ENCODE assay signal across 12 cellular contexts in genomic region chr1:9270290-9270900, GRCh38. TPM values are rescaled to one million over a fixed set of nuclear protein-coding genes. Genes with fewer than 3 reads are reported as not detected.
DNase-seq lines count a peak whose midpoint lies in the region; ATAC-seq and TF ChIP-seq lines count a peak whose summit lies in the region.
"Had no signal": no experiment of that assay in that cellular context is flagged by ENCODE, and none has a peak within 500 bp of the region (broad histone marks: within the 10 kb centered on the region; RNA-seq: fewer than 3 reads in every experiment).

No MANE protein-coding gene starts in this region.

- intact Hi-C loops in gastrocnemius medialis (cut with DNase I; ENCODE audit: low total_unique reads), result no loop called here

- H3K4me3 ChIP-seq in fibroblast of the aortic adventitia (ENCODE audit: low read depth, low read length) (no peak overlapping the region), gastrocnemius medialis (no peak overlapping the region), BE2C (ENCODE audit: low read depth, low read length) (no peak overlapping the region)
- H3K4me3 ChIP-seq: transverse colon had no signal

- peaks cover 29 to 31% of the 10 kb centered on the region in 2 donors for H3K4me1 ChIP-seq in gastrocnemius medialis
- H3K4me1 ChIP-seq in BE2C, result no peaks in the 10 kb centered on the region

- DNase-seq in NCI-H2196 (lab: John Stamatoyannopoulos, UW; ENCODE audit: unreplicated experiment) (peak; percentile 34), NCI-H2196 treated with DMSO at 0.1 percent for 48 hours (lab: John Stamatoyannopoulos, UW; ENCODE audit: unreplicated experiment) (no peak), NCI-H2227 treated with DMSO at 0.1 percent for 48 hours (lab: John Stamatoyannopoulos, UW) (peak; percentile 26), fibroblast of the aortic adventitia (ENCODE audit: low read depth) (peak; percentile 22), gastrocnemius medialis (peak; percentile 78 to 87), BE2C (no peak)
- DNase-seq: activated CD4-positive, alpha-beta T cell treated with anti-CD3 and anti-CD28 coated beads for 48 hours; activated naive CD4-positive, alpha-beta T cell; kidney glomerular epithelial cell; transverse colon had no signal

- no peak for TF ChIP-seq CTCF in fibroblast of the aortic adventitia (IDR thresholded peaks at IDR 0.05; ENCODE audit: insufficient read depth, low read length)
- no peak for TF ChIP-seq CTCF in gastrocnemius medialis (IDR thresholded peaks at IDR 0.05 in 4 of 5, conservative IDR thresholded peaks at IDR 0.05 in 1 of 5)
- no peak for TF ChIP-seq CTCF in BE2C (IDR thresholded peaks at IDR 0.05; ENCODE audit: low read depth, low read length)

- H3K36me3 ChIP-seq in gastrocnemius medialis (peaks cover 0 to 5% of the 10 kb centered on the region in 2 donors), BE2C (no peaks in the 10 kb centered on the region)

- in situ Hi-C loops in gastrocnemius medialis (cut with MboI; ENCODE audit: low sequenced_read_pairs in 4 of 4), result no loop called here

- H3K9me3 ChIP-seq in gastrocnemius medialis (no peaks in the 10 kb centered on the region), BE2C (no peaks in the 10 kb centered on the region)
- H3K9me3 ChIP-seq: transverse colon had no signal

- H3K27me3 ChIP-seq in gastrocnemius medialis (no peaks in the 10 kb centered on the region), BE2C (no peaks in the 10 kb centered on the region)
- H3K27me3 ChIP-seq: transverse colon had no signal

- ATAC-seq in gastrocnemius medialis (peak; percentile 61 to 63), GM19324 (IDR thresholded peaks at IDR 0.05; ENCODE audit: low FRiP score, unreplicated experiment) (no peak), GM18517 (IDR thresholded peaks at IDR 0.05; ENCODE audit: unreplicated experiment) (no peak)

- TF ChIP-seq POLR2A in gastrocnemius medialis (IDR thresholded peaks at IDR 0.05), result peak; percentile 9 to 22

- peak overlapping the region; percentile 16 to 64 (median 60) for H3K27ac ChIP-seq in gastrocnemius medialis
- H3K27ac ChIP-seq: transverse colon had no signal

RNA-seq across cellular contexts. Expression of gene SPSB1, which starts 22.3 kb away (rescaled TPM):
- total RNA-seq in fibroblast of the aortic adventitia (ENCODE audit: low replicate concordance) (18.2 and 37.6 TPM in 2 replicates), gastrocnemius medialis (100 to 1,000 TPM in 1 of 4 donors, 10 to 100 TPM in 3; 40.4 to 161 (median 56.6) TPM)
- polyA plus RNA-seq in BE2C (2012; ENCODE audit: insufficient read depth, insufficient read length, low read depth), result 8.9 TPM

RNA-seq across cellular contexts. Expression of gene H6PD, which starts 35.8 kb away (rescaled TPM):
- total RNA-seq in fibroblast of the aortic adventitia (ENCODE audit: low replicate concordance) (30.7 and 36.9 TPM in 2 replicates), gastrocnemius medialis (10 to 100 TPM; 37.3 to 65.1 (median 44.4) TPM)
- polyA plus RNA-seq in BE2C (2012; ENCODE audit: insufficient read depth, insufficient read length, low read depth), result 0.60 TPM

Comparison
In these comparisons a context has a peak if more than half of its experiments do, and no peak if none do; other contexts are left out.
1. DNase-seq: peak in NCI-H2196 (single experiment), NCI-H2227 treated with DMSO at 0.1 percent for 48 hours (single experiment), fibroblast of the aortic adventitia (single experiment) and gastrocnemius medialis (2 of 2); none in NCI-H2196 treated with DMSO at 0.1 percent for 48 hours (single experiment) and BE2C (single experiment).
2. ATAC-seq: peak in gastrocnemius medialis (2 of 2); none in GM19324 (single experiment) and GM18517 (single experiment).